10 cellular contexts compared by ENCODE assay signal in genomic region chr11:1844221-1845094, GRCh38. TPM values are rescaled to one million over a fixed set of nuclear protein-coding genes. Genes with fewer than 3 reads are reported as not detected.
DNase-seq lines count a peak whose midpoint lies in the region; ATAC-seq and TF ChIP-seq lines count a peak whose summit lies in the region.
"Had no signal": no experiment of that assay in that cellular context is flagged by ENCODE, and none has a peak within 500 bp of the region (broad histone marks: within the 10 kb centered on the region; RNA-seq: fewer than 3 reads in every experiment).

No MANE protein-coding gene starts in this region.

- in situ Hi-C loops in KBM-7 (cut with MboI; ENCODE audit: low pct_unique_long_range_greater_than_20kb, low sequenced_read_pairs) = no loop called here

- no peak for TF ChIP-seq CTCF in GM10248 (IDR thresholded peaks at IDR 0.05; ENCODE audit: control extremely low read depth, extremely low read depth, low read depth, missing control alignments)

- ATAC-seq in left cardiac atrium = peak in 1 of 2 donors; percentile 37
- ATAC-seq in GM21360 (IDR thresholded peaks at IDR 0.05; ENCODE audit: unreplicated experiment) = no peak

- POLR2A ChIA-PET in GM10248 (lab: Yijun Ruan, JAX) = no interaction called here

- DNase-seq in KBM-7 (peak; percentile 33), activated T-cell treated with anti-CD3 and anti-CD28 coated beads for 48 hours (ENCODE audit: low read depth) (peak; percentile 37), left cardiac atrium (peak; percentile 70), iPS-NIHi11 (ENCODE audit: low spot score) (no peak), NCI-H128 (lab: John Stamatoyannopoulos, UW; ENCODE audit: unreplicated experiment) (no peak), GM10248 (ENCODE audit: extremely low spot score) (no peak)
- DNase-seq in stimulated activated CD4-positive, alpha-beta T cell treated with anti-CD3 and anti-CD28 coated beads, Interleukin-15, amount 100 ng/mL, for 24 hours = peak; percentile 67
- DNase-seq: WERI-Rb-1 had no signal

- intact Hi-C loops in left cardiac atrium (cut with DNase I) = loop anchor here in 1 of 2 donors (5.0 kb wide), 1 partner anchor 38 kb away; no protein-coding TSS in a partner anchor

- CTCF ChIA-PET in GM10248 (lab: Yijun Ruan, JAX) = no interaction called here

RNA-seq across cellular contexts. Expression of gene TNNI2, which starts 5.7 kb away (rescaled TPM):
- total RNA-seq in left cardiac atrium = under 1 TPM; 0.35 to 0.52 TPM
- total RNA-seq: HT1080 had no signal

RNA-seq across cellular contexts. Expression of gene LSP1, which starts 8.4 kb away (rescaled TPM):
- total RNA-seq in left cardiac atrium = 10 to 100 TPM; 24.9 to 31.2 TPM

RNA-seq across cellular contexts. Expression of gene SYT8, which starts 9.7 kb away (rescaled TPM):
- total RNA-seq in left cardiac atrium = not detected
- total RNA-seq: HT1080 had no signal

RNA-seq across cellular contexts. Expression of gene PRR33, which starts 47.2 kb away (rescaled TPM):
- total RNA-seq in left cardiac atrium = under 1 TPM; 0.10 to 0.50 TPM
- total RNA-seq: HT1080 had no signal

Comparison
In these comparisons a context has a peak if more than half of its experiments do, and no peak if none do; other contexts are left out.
1. DNase-seq: peak in KBM-7 (single experiment), activated T-cell treated with anti-CD3 and anti-CD28 coated beads for 48 hours (single experiment), left cardiac atrium (single experiment) and stimulated activated CD4-positive, alpha-beta T cell treated with anti-CD3 and anti-CD28 coated beads, Interleukin-15, amount 100 ng/mL, for 24 hours (single experiment); none in iPS-NIHi11 (single experiment), NCI-H128 (single experiment) and GM10248 (single experiment).